28 cellular contexts compared by ENCODE assay signal in genomic region chr1:58664881-58665280, GRCh38. TPM values are rescaled to one million over a fixed set of nuclear protein-coding genes. Genes with fewer than 3 reads are reported as not detected.
A peak's percentile ranks its signal among the peaks of the same experiment; 100 is the strongest.
DNase-seq lines count a peak whose midpoint lies in the region; ATAC-seq, FAIRE-seq and TF ChIP-seq lines count a peak whose summit lies in the region.
"Had no signal": no experiment of that assay in that cellular context is flagged by ENCODE, and none has a peak within 500 bp of the region (broad histone marks: within the 10 kb centered on the region; RNA-seq: fewer than 3 reads in every experiment).

No MANE protein-coding gene starts in this region.

- no peak overlapping the region for H2AFZ ChIP-seq in GM12878 (ENCODE audit: control insufficient read depth, low read depth, low read length)

- POLR2A ChIA-PET in GM12878 (lab: Charles Lee) = no interaction called here

- no peaks in the 10 kb centered on the region for H3K27me3 Mint-ChIP-seq in activated naive CD4-positive, alpha-beta T cell treated with anti-CD3 and anti-CD28 coated beads, Interleukin-2, amount 10 ng/mL, durations not matched to agents 7 days and 5 days
- H3K27me3 Mint-ChIP-seq: brain; naive thymus-derived CD8-positive, alpha-beta T cell had no signal

- no peaks in the 10 kb centered on the region for H3K9me3 Mint-ChIP-seq in activated naive CD4-positive, alpha-beta T cell treated with anti-CD3 and anti-CD28 coated beads, Interleukin-2, amount 10 ng/mL, durations not matched to agents 7 days and 5 days
- H3K9me3 Mint-ChIP-seq: brain; naive thymus-derived CD8-positive, alpha-beta T cell had no signal

- FAIRE-seq in GM12878 (lab: Jason Lieb, UNC) = peak; percentile 49
- FAIRE-seq: A204.1, HTR-8/SVneo, TTC549 had no signal

- no peaks in the 10 kb centered on the region for H4K20me1 ChIP-seq in GM12878 (ENCODE audit: control insufficient read depth, insufficient read depth)

- no peak overlapping the region for H3K9ac ChIP-seq in GM12878 (ENCODE audit: control insufficient read depth, insufficient read depth, low read length)

- CTCF ChIA-PET in activated naive CD4-positive, alpha-beta T cell treated with anti-CD3 and anti-CD28 coated beads, Interleukin-2, amount 10 ng/mL, durations not matched to agents 7 days and 5 days (lab: Charles Lee) = interaction anchor here (0.6 to 1.0 kb wide), 2 partner anchors 16 to 149 kb away, joined by 3 read pairs; no protein-coding TSS in a partner anchor
- CTCF ChIA-PET in GM12878 (lab: Yijun Ruan, JAX) = interaction anchor here (1.0 kb wide), 1 partner anchor 13 kb away, joined by 3 read pairs; no protein-coding TSS in a partner anchor

- H3K27me3 ChIP-seq in GM12878 (replicated peaks in 1 of 2; ENCODE audit: control insufficient read depth in 2 of 2, insufficient read depth in 2 of 2, low read length in 1 of 2) = no peaks in the 10 kb centered on the region
- H3K27me3 ChIP-seq: BE2C, thyroid gland had no signal

- in situ Hi-C loops in GM12878 (cut with MboI) = no loop called here

- no TSS peak for BruUV-seq in GM12878 (replicated peaks; lab: Mats Ljungman, UMichigan)

- no peak overlapping the region for H3K4me3 ChIP-seq in GM12878
- H3K4me3 ChIP-seq: thyroid gland had no signal

- no peak overlapping the region for H3K4me2 ChIP-seq in GM12878 (ENCODE audit: control insufficient read depth, insufficient read depth)

- TF ChIP-seq RAD21 in GM12878 (IDR thresholded peaks at IDR 0.05; ENCODE audit: insufficient read depth, low read depth, low read length) = no peak

- no peak for TF ChIP-seq EP300 in GM12878 (IDR thresholded peaks at IDR 0.05; ENCODE audit: borderline replicate concordance in 1 of 2, control insufficient read depth in 1 of 2, low read depth in 2 of 2, low read length in 2 of 2)

- WGBS in GM12878 (ENCODE audit: insufficient coverage, insufficient replicate concordance, low lambda C conversion rate, missing lambda C conversion rate) = 88% methylated on average over 2 of the region's 2 CpGs

- H3K4me1 ChIP-seq in GM12878 (ENCODE audit: control insufficient read depth, insufficient read depth, low read length) = no peaks in the 10 kb centered on the region
- H3K4me1 ChIP-seq: BE2C, thyroid gland had no signal

- no peak for ATAC-seq in GM12878
- ATAC-seq in HG03439 (IDR thresholded peaks at IDR 0.05; ENCODE audit: unreplicated experiment) = no peak
- ATAC-seq: left colon; naive thymus-derived CD8-positive, alpha-beta T cell; stimulated activated naive CD8-positive, alpha-beta T cell treated with anti-CD3 and anti-CD28 coated beads, Interleukin-15, Interleukin-2, amounts not matched to agents 100 U/mL and 50 U/mL, for 24 hours had no signal

- no peak for DNase-seq in activated naive CD4-positive, alpha-beta T cell treated with anti-CD3 and anti-CD28 coated beads, Interleukin-2, amount 10 ng/mL, durations not matched to agents 7 days and 5 days
- DNase-seq in activated naive CD4-positive, alpha-beta T cell (lab: John Stamatoyannopoulos, UW) = no peak
- DNase-seq in GM12878 (ENCODE audit: low read depth, low spot score) = no peak
- DNase-seq in foreskin melanocyte = peak; percentile 97
- DNase-seq in stromal cell of bone marrow (ENCODE audit: low read depth) = peak; percentile 18
- DNase-seq in stimulated activated naive CD4-positive, alpha-beta T cell (lab: John Stamatoyannopoulos, UW) = no peak
- DNase-seq in dedifferentiated amniotic fluid mesenchymal stem cell (ENCODE audit: extremely low spot score) = no peak
- DNase-seq: activated gamma-delta T cell; BE2C; DMS79; H7; KBM-7; left colon; MM.1S; naive thymus-derived CD8-positive, alpha-beta T cell; NCI-H1436; NCI-H2107; NK-92 treated with Interleukin-12 subunit alpha and Interleukin-12 subunit beta, amount 100 ng/mL, for 24 hours; occipital lobe; retina; stimulated activated CD4-positive, alpha-beta T cell treated with anti-CD3 and anti-CD28 coated beads, Interleukin-4, amount 100 ng/mL, for 4 hours; stimulated activated naive CD8-positive, alpha-beta T cell treated with anti-CD3 and anti-CD28 coated beads, Interleukin-15, Interleukin-2, amounts not matched to agents 100 U/mL and 50 U/mL, for 24 hours; thyroid gland had no signal

- TF ChIP-seq POLR2A in GM12878 (IDR thresholded peaks at IDR 0.05; ENCODE audit: low read depth, low read length) = no peak

- SMC1A ChIA-PET in GM12878 (lab: Charles Lee; ENCODE audit: uncharacterized antibody, unreplicated experiment) = interaction anchor here (1.4 kb wide), 1 partner anchor 12 kb away, joined by 4 read pairs; no protein-coding TSS in a partner anchor

- H3K4me3 Mint-ChIP-seq in activated naive CD4-positive, alpha-beta T cell treated with anti-CD3 and anti-CD28 coated beads, Interleukin-2, amount 10 ng/mL, durations not matched to agents 7 days and 5 days = no peak overlapping the region
- H3K4me3 Mint-ChIP-seq: brain; naive thymus-derived CD8-positive, alpha-beta T cell had no signal

- no peak overlapping the region for H3K27ac ChIP-seq in GM12878 (ENCODE audit: control insufficient read depth, insufficient read depth)
- H3K27ac ChIP-seq: thyroid gland had no signal

- RAD21 ChIA-PET in GM12878 (lab: Charles Lee; ENCODE audit: unreplicated experiment) = interaction anchor here (1.1 kb wide), 1 partner anchor 149 kb away, joined by 4 read pairs; no protein-coding TSS in a partner anchor

- no peak for TF ChIP-seq CTCF in GM12878 (IDR thresholded peaks at IDR 0.05 in 2 of 3, conservative IDR thresholded peaks at IDR 0.05 in 1 of 3; ENCODE audit: control insufficient read depth in 2 of 3, extremely low read depth in 1 of 3, insufficient read depth in 1 of 3, low read depth in 3 of 3, low read length in 3 of 3)

- peak overlapping the region; percentile 25 for H3K27ac Mint-ChIP-seq in activated naive CD4-positive, alpha-beta T cell treated with anti-CD3 and anti-CD28 coated beads, Interleukin-2, amount 10 ng/mL, durations not matched to agents 7 days and 5 days
- H3K27ac Mint-ChIP-seq: brain had no signal

- H3K4me1 Mint-ChIP-seq in activated naive CD4-positive, alpha-beta T cell treated with anti-CD3 and anti-CD28 coated beads, Interleukin-2, amount 10 ng/mL, durations not matched to agents 7 days and 5 days = no peaks in the 10 kb centered on the region
- H3K4me1 Mint-ChIP-seq: brain; naive thymus-derived CD8-positive, alpha-beta T cell had no signal

- peaks cover 2 to 27% of the 10 kb centered on the region in 2 experiments for H3K36me3 ChIP-seq in GM12878 (ENCODE audit: control insufficient read depth in 2 of 2, insufficient read depth in 2 of 2, low read length in 1 of 2)
- H3K36me3 ChIP-seq: BE2C had no signal

- no peaks in the 10 kb centered on the region for H3K9me3 ChIP-seq in GM12878 (replicated peaks; ENCODE audit: control insufficient read depth, insufficient read depth, low read length)
- H3K9me3 ChIP-seq: BE2C, thyroid gland had no signal

- H3K36me3 Mint-ChIP-seq in activated naive CD4-positive, alpha-beta T cell treated with anti-CD3 and anti-CD28 coated beads, Interleukin-2, amount 10 ng/mL, durations not matched to agents 7 days and 5 days = peaks cover 42% of the 10 kb centered on the region

- intact Hi-C loops in GM12878 (cut with micrococcal nuclease; ENCODE audit: unreplicated experiment) = no loop called here

- no peaks in the 10 kb centered on the region for H3K79me2 ChIP-seq in GM12878 (ENCODE audit: control insufficient read depth, insufficient read depth, low read length)

TF ChIP-seq in GM12878, 131 proteins besides CTCF, POLR2A, EP300 and RAD21 (continues in another document):
- TF ChIP-seq ZBTB40 (IDR thresholded peaks at IDR 0.05; ENCODE audit: borderline replicate concordance) (no peak), SMAD5 (IDR thresholded peaks at IDR 0.05; ENCODE audit: low read depth) (no peak)

RNA-seq across cellular contexts. Expression of gene MYSM1, which starts 35.0 kb away (rescaled TPM):
- 191 and 202 TPM in 2 replicates for total RNA-seq in GM12878 (2013; cell fraction: nucleolus; rRNA removed)
- 17.9 and 18.4 TPM in 2 replicates for total RNA-seq in GM12878 (2014; rRNA removed)
- 18.7 and 20.5 TPM in 2 replicates for total RNA-seq in GM12878 (2014; rRNA removed; fragmentation: Illumina TruSeq; extraction: Trizol)
- 17.2 and 22.7 TPM in 2 replicates for total RNA-seq in GM12878 (2021)
- polyA plus RNA-seq in GM12878 (2011; ENCODE audit: low read depth) = 16.0 TPM
- polyA plus RNA-seq in GM12878 (2011; rRNA removed) = 39.0 and 64.1 TPM in 2 replicates
- 9.3 and 9.9 TPM in 2 replicates for polyA plus RNA-seq in GM12878 (2011; cell fraction: cytosol; rRNA removed)
- polyA plus RNA-seq in GM12878 (2011; cell fraction: nucleus; rRNA removed) = 74.1 and 84.1 TPM in 2 replicates
- 20.0 and 22.3 TPM in 2 replicates for polyA plus RNA-seq in GM12878 (2012)
- polyA plus RNA-seq in GM12878 (2014; fragmentation: Illumina TruSeq; extraction: Trizol) = 24.3 and 27.4 TPM in 2 replicates
- 10 to 100 TPM in 1 of 2 experiments, 1 to 10 TPM in 1; 8.5 to 11.1 TPM for polyA plus RNA-seq in GM12878 (2014; fragmentation: Nextera tagmentation; extraction: Ambion mirVana)
- 15.2 and 19.3 TPM in 2 replicates for polyA plus RNA-seq in GM12878 (2014; rRNA removed)
- 10 to 100 TPM; 16.4 to 19.4 TPM for polyA plus RNA-seq in GM12878 (2016; fragmentation: Nextera tagmentation; extraction: Ambion mirVana)
- 24.8 and 33.0 TPM in 2 replicates for polyA minus RNA-seq in GM12878 (2011; rRNA and poly(A)+ RNA removed)
- 7.4 and 9.7 TPM in 2 replicates for polyA minus RNA-seq in GM12878 (2011; cell fraction: cytosol; rRNA and poly(A)+ RNA removed)
- polyA minus RNA-seq in GM12878 (2011; cell fraction: nucleus; rRNA and poly(A)+ RNA removed) = 45.9 and 63.1 TPM in 2 replicates

Comparison
In these comparisons a context has a peak if more than half of its experiments do, and no peak if none do; other contexts are left out.
1. DNase-seq: peak in foreskin melanocyte (single experiment) and stromal cell of bone marrow (single experiment); none in activated naive CD4-positive, alpha-beta T cell treated with anti-CD3 and anti-CD28 coated beads, Interleukin-2, amount 10 ng/mL, durations not matched to agents 7 days and 5 days (single experiment), activated naive CD4-positive, alpha-beta T cell (0 of 4), GM12878 (single experiment), stimulated activated naive CD4-positive, alpha-beta T cell (0 of 6) and dedifferentiated amniotic fluid mesenchymal stem cell (single experiment).